ENCODE assay signal across 18 cellular contexts in genomic region chr18:44941519-44941918, GRCh38.
DNase-seq lines count a peak whose midpoint lies in the region; ATAC-seq, FAIRE-seq and TF ChIP-seq lines count a peak whose summit lies in the region.
"Had no signal": no experiment of that assay in that cellular context is flagged by ENCODE, and none has a peak within 500 bp of the region (broad histone marks: within the 10 kb centered on the region; RNA-seq: fewer than 3 reads in every experiment).

No MANE protein-coding gene starts in this region.

- no TSS peak for BruUV-seq in HepG2 (replicated peaks; lab: Mats Ljungman, UMichigan)

- TF ChIP-seq RAD21 in liver (IDR thresholded peaks at IDR 0.05) (peak in 1 of 2 donors; percentile 29), HepG2 (CRISPR knock-in tag; IDR thresholded peaks at IDR 0.05) (no peak)

- no peak for ATAC-seq in HepG2

- H3K27me3 ChIP-seq in liver (ENCODE audit: control insufficient read depth in 4 of 4, insufficient read depth in 4 of 4, low read length in 3 of 4) (no peaks in the 10 kb centered on the region), HepG2 (ENCODE audit: control insufficient read depth in 1 of 2, insufficient read depth in 2 of 2, low read length in 2 of 2) (no peaks in the 10 kb centered on the region), neutrophil (no peaks in the 10 kb centered on the region)

- no peak overlapping the region for H3K4me2 ChIP-seq in HepG2 (ENCODE audit: low read depth, low read length)

- H3K36me3 ChIP-seq in liver (ENCODE audit: control insufficient read depth in 4 of 4, insufficient read depth in 3 of 4, low read depth in 1 of 4, low read length in 3 of 4): no peaks in the 10 kb centered on the region
- no peaks in the 10 kb centered on the region for H3K36me3 ChIP-seq in HepG2 (replicated peaks in 1 of 2; ENCODE audit: control insufficient read depth in 1 of 2, insufficient read depth in 2 of 2, low read length in 2 of 2)
- H3K36me3 ChIP-seq in neutrophil: no peaks in the 10 kb centered on the region
- H3K36me3 ChIP-seq: HAP-1 had no signal

- TF ChIP-seq EP300 in HepG2 (IDR thresholded peaks at IDR 0.05; ENCODE audit: low read depth in 2 of 2, low read length in 2 of 2) (no peak), HepG2 (CRISPR knock-in tag; IDR thresholded peaks at IDR 0.05; ENCODE audit: borderline replicate concordance) (no peak)

- FAIRE-seq in HepG2 (lab: Jason Lieb, UNC) (no peak), endometrium (lab: Jason Lieb, UNC) (peak; percentile 46)
- FAIRE-seq: GM12892, H1, HTR-8/SVneo had no signal

- CTCF ChIA-PET in HepG2 (lab: Yijun Ruan, JAX; ENCODE audit: low intra/inter-chr PET ratio, low total read pairs): no interaction called here

- intact Hi-C loops in HepG2 (cut with micrococcal nuclease; ENCODE audit: unreplicated experiment): no loop called here

- TF ChIP-seq POLR2A in HepG2 (IDR thresholded peaks at IDR 0.05; ENCODE audit: insufficient read depth in 1 of 2, low read depth in 2 of 2, low read length in 2 of 2): no peak

- H4K20me1 ChIP-seq in HepG2 (ENCODE audit: insufficient read depth, low read length): no peaks in the 10 kb centered on the region

- no peaks in the 10 kb centered on the region for H3K79me2 ChIP-seq in HepG2 (ENCODE audit: insufficient read depth, low read length)

- H3K27ac ChIP-seq in liver (ENCODE audit: low read depth in 1 of 2, low read length in 2 of 2) (no peak overlapping the region), HepG2 (ENCODE audit: extremely low read length, insufficient read depth, low read length) (no peak overlapping the region), neutrophil (peak overlapping the region; percentile 83)

- no peak overlapping the region for H3K4me3 ChIP-seq in liver (ENCODE audit: low read depth in 1 of 3, low read length in 3 of 3)
- no peak overlapping the region for H3K4me3 ChIP-seq in HepG2 (replicated peaks in 1 of 3; ENCODE audit: insufficient read depth in 1 of 3, low read depth in 2 of 3, low read length in 3 of 3)
- peak overlapping the region; percentile 8 to 16 for H3K4me3 ChIP-seq in neutrophil (ENCODE audit: low read depth in 1 of 2, low read length in 1 of 2)
- H3K4me3 ChIP-seq: HAP-1 had no signal

- no peak overlapping the region for H3K9ac ChIP-seq in liver (ENCODE audit: low read depth in 1 of 2, low read length in 2 of 2)
- no peak overlapping the region for H3K9ac ChIP-seq in HepG2 (ENCODE audit: insufficient read depth, low read depth, low read length)

- no peak overlapping the region for H2AFZ ChIP-seq in HepG2 (ENCODE audit: low read length)

- DNase-seq in HepG2 (ENCODE audit: low spot score) (no peak), HUDEP-2 (lab: John Stamatoyannopoulos, UW; ENCODE audit: unreplicated experiment in 76 of 76) (no peak), SIG-M5 treated with dmso at 0.1 percent for 504 hours (lab: John Stamatoyannopoulos, UW; ENCODE audit: unreplicated experiment) (no peak), NCI-H128 (lab: John Stamatoyannopoulos, UW; ENCODE audit: unreplicated experiment) (no peak), cerebellar cortex (ENCODE audit: low spot score) (no peak)
- DNase-seq: ACHN; C1 segment of cervical spinal cord; Calu3; CD4-positive, alpha-beta T cell; DMS 273 treated with DMSO at 0.1 percent for 48 hours; DMS79 had no signal

- TF ChIP-seq CTCF in liver (IDR thresholded peaks at IDR 0.05; ENCODE audit: low read depth, low read length, missing input control): no peak
- TF ChIP-seq CTCF in HepG2 (CRISPR knock-in tag; IDR thresholded peaks at IDR 0.05): no peak
- no peak for TF ChIP-seq CTCF in neutrophil (IDR thresholded peaks at IDR 0.05)

- H3K4me1 ChIP-seq in liver (ENCODE audit: control insufficient read depth in 4 of 4, insufficient read depth in 4 of 4, low read length in 3 of 4): peaks cover 3 to 15% (median 10%) of the 10 kb centered on the region in 4 donors
- no peaks in the 10 kb centered on the region for H3K4me1 ChIP-seq in HepG2 (ENCODE audit: insufficient read depth, low read length)
- H3K4me1 ChIP-seq in neutrophil (ENCODE audit: control insufficient read depth in 1 of 2, insufficient read depth in 1 of 2, low read depth in 1 of 2, low read length in 1 of 2): peaks cover 54 to 58% of the 10 kb centered on the region in 2 experiments
- H3K4me1 ChIP-seq: HAP-1 had no signal

- no peaks in the 10 kb centered on the region for H3K9me3 ChIP-seq in liver (ENCODE audit: control insufficient read depth in 4 of 4, low read length in 3 of 4)
- no peaks in the 10 kb centered on the region for H3K9me3 ChIP-seq in HepG2 (ENCODE audit: low read length)
- no peaks in the 10 kb centered on the region for H3K9me3 ChIP-seq in neutrophil
- H3K9me3 ChIP-seq: HAP-1 had no signal

- POLR2A ChIA-PET in HepG2 (lab: Yijun Ruan, JAX): no interaction called here

- in situ Hi-C loops in HepG2 (cut with HindIII; ENCODE audit: extremely low pct_ligation_motif_present, low pct_unique_long_range_greater_than_20kb): no loop called here

- 38% methylated on average over 2 of the region's 2 CpGs for WGBS in liver
- WGBS in HepG2 (ENCODE audit: low lambda C conversion rate): 34% methylated on average over 2 of the region's 2 CpGs

TF ChIP-seq in liver, 16 proteins besides CTCF, POLR2A, EP300 and RAD21:
- peak; percentile 61 for TF ChIP-seq FOXA1 (IDR thresholded peaks at IDR 0.05)
- no peak for TF ChIP-seq MAX (IDR thresholded peaks at IDR 0.05)
- TF ChIP-seq YY1 (IDR thresholded peaks at IDR 0.05): no peak
- peak in 1 of 2 donors; percentile 15 for TF ChIP-seq RXRA (IDR thresholded peaks at IDR 0.05)
- peak; percentile 81 for TF ChIP-seq FOXA2 (IDR thresholded peaks at IDR 0.05)
- peak in 1 of 2 donors; percentile 15 for TF ChIP-seq HNF4A (conservative IDR thresholded peaks at IDR 0.05)

TF ChIP-seq in HepG2, 621 proteins besides CTCF, POLR2A, EP300 and RAD21 (continues in another document):
- TF ChIP-seq ZNF160 (CRISPR knock-in tag; IDR thresholded peaks at IDR 0.05) (no peak), ZNF615 (CRISPR knock-in tag; IDR thresholded peaks at IDR 0.05; ENCODE audit: borderline replicate concordance) (no peak), HMGA1 (CRISPR knock-in tag; conservative IDR thresholded peaks at IDR 0.05) (no peak), CERS6 (CRISPR knock-in tag; IDR thresholded peaks at IDR 0.05) (no peak), ZNF234 (CRISPR knock-in tag; conservative IDR thresholded peaks at IDR 0.05) (no peak), CSRNP2 (CRISPR knock-in tag; conservative IDR thresholded peaks at IDR 0.05; ENCODE audit: low read depth) (no peak), NFE2 (CRISPR knock-in tag; IDR thresholded peaks at IDR 0.05) (no peak), RORA (CRISPR knock-in tag; IDR thresholded peaks at IDR 0.05) (no peak), IRF2 (CRISPR knock-in tag; IDR thresholded peaks at IDR 0.05) (no peak), KMT2B (CRISPR knock-in tag; IDR thresholded peaks at IDR 0.05) (no peak), SNAPC4 (CRISPR knock-in tag; IDR thresholded peaks at IDR 0.05) (no peak)

Comparison
In these comparisons a context has a peak if more than half of its experiments do, and no peak if none do; other contexts are left out.
1. H3K4me3 ChIP-seq: peak in neutrophil (2 of 2); none in liver (0 of 3) and HepG2 (0 of 3).